Comparison of ENCODE assay signal across 11 cellular contexts in genomic region chr17:9217151-9218067, GRCh38.
A peak's percentile ranks its signal among the peaks of the same experiment; 100 is the strongest.
DNase-seq lines count a peak whose midpoint lies in the region; ATAC-seq and TF ChIP-seq lines count a peak whose summit lies in the region.
"Had no signal": no experiment of that assay in that cellular context is flagged by ENCODE, and none has a peak within 500 bp of the region (broad histone marks: within the 10 kb centered on the region; RNA-seq: fewer than 3 reads in every experiment).

No MANE protein-coding gene starts in this region.

- peak; percentile 50 for DNase-seq in AG09309 (ENCODE audit: low read depth)
- DNase-seq in M059J (ENCODE audit: low read depth) = peak; percentile 48
- DNase-seq in epithelial cell of prostate (ENCODE audit: low read depth, low spot score) = peak; percentile 6
- no peak for DNase-seq in ovary
- DNase-seq in NCI-H1092 (lab: John Stamatoyannopoulos, UW) = no peak
- DNase-seq in lower leg skin (ENCODE audit: low spot score in 2 of 2) = no peak
- DNase-seq: CD8-positive, alpha-beta memory T cell had no signal

- TF ChIP-seq EP300 in ovary (IDR thresholded peaks at IDR 0.05) = no peak

- TF ChIP-seq POLR2A in ovary (IDR thresholded peaks at IDR 0.05) (no peak), lower leg skin (IDR thresholded peaks at IDR 0.05) (no peak)

- intact Hi-C loops in ovary (cut with DNase I) (no loop called here), lower leg skin (cut with DNase I; ENCODE audit: low total_unique reads) (no loop called here)

- H3K4me1 ChIP-seq in ovary (ENCODE audit: insufficient read depth) = no peaks in the 10 kb centered on the region

- H3K36me3 Mint-ChIP-seq in nephron (ENCODE audit: low read depth) = peaks cover 15% of the 10 kb centered on the region

- TF ChIP-seq CTCF in AG09309 (IDR thresholded peaks at IDR 0.05; ENCODE audit: control insufficient read depth, insufficient read depth, low read depth, low read length, missing control alignments) (no peak), nephron (IDR thresholded peaks at IDR 0.05; ENCODE audit: unreplicated experiment in 3 of 3) (no peak), ovary (IDR thresholded peaks at IDR 0.05) (no peak), lower leg skin (IDR thresholded peaks at IDR 0.05) (no peak)

- H3K9me3 Mint-ChIP-seq in nephron = peaks cover 22% of the 10 kb centered on the region

- no peaks in the 10 kb centered on the region for H3K9me3 ChIP-seq in ovary
- H3K9me3 ChIP-seq: neutrophil had no signal

- H3K27me3 ChIP-seq in ovary = no peaks in the 10 kb centered on the region
- H3K27me3 ChIP-seq: neutrophil had no signal

- peak overlapping the region; percentile 2 to 60 (median 39) for H3K27ac Mint-ChIP-seq in nephron
- H3K27ac Mint-ChIP-seq: activated naive CD4-positive, alpha-beta T cell treated with anti-CD3 and anti-CD28 coated beads, Interleukin-2, amount 50 U/mL, for 24 hours had no signal

- 43 to 62% (median 57%) methylated on average over 5 of the region's 5 CpGs for WGBS in ovary, 3 donors
- 22% methylated on average over 5 of the region's 5 CpGs for WGBS in lower leg skin, 2 donors

- peak overlapping the region; percentile 27 for H3K27ac ChIP-seq in epithelial cell of prostate
- H3K27ac ChIP-seq in ovary = no peak overlapping the region
- H3K27ac ChIP-seq: neutrophil had no signal

- no peaks in the 10 kb centered on the region for H3K36me3 ChIP-seq in ovary
- H3K36me3 ChIP-seq: neutrophil had no signal

- H3K4me1 Mint-ChIP-seq in nephron = peaks cover 17% of the 10 kb centered on the region
- H3K4me1 Mint-ChIP-seq: activated naive CD4-positive, alpha-beta T cell treated with anti-CD3 and anti-CD28 coated beads, Interleukin-2, amount 50 U/mL, for 24 hours; CD8-positive, alpha-beta memory T cell had no signal

- ATAC-seq in HG02678 (IDR thresholded peaks at IDR 0.05; ENCODE audit: unreplicated experiment) = no peak

- H3K4me3 Mint-ChIP-seq in nephron = no peak overlapping the region
- H3K4me3 Mint-ChIP-seq: activated naive CD4-positive, alpha-beta T cell treated with anti-CD3 and anti-CD28 coated beads, Interleukin-2, amount 50 U/mL, for 24 hours; CD8-positive, alpha-beta memory T cell had no signal

- H3K27me3 Mint-ChIP-seq in nephron (ENCODE audit: low read depth) = peaks cover 3% of the 10 kb centered on the region
- H3K27me3 Mint-ChIP-seq: activated naive CD4-positive, alpha-beta T cell treated with anti-CD3 and anti-CD28 coated beads, Interleukin-2, amount 50 U/mL, for 24 hours had no signal

- H3K4me3 ChIP-seq in AG09309 (ENCODE audit: control insufficient read depth, low read depth, low read length) (no peak overlapping the region), ovary (no peak overlapping the region), lower leg skin (ENCODE audit: low read depth, poor library complexity, severe bottlenecking) (no peak overlapping the region)

Comparison
In these comparisons a context has a peak if more than half of its experiments do, and no peak if none do; other contexts are left out.
1. DNase-seq: peak in AG09309 (single experiment), M059J (single experiment) and epithelial cell of prostate (single experiment); none in ovary (0 of 5), NCI-H1092 (single experiment) and lower leg skin (0 of 2).